In genomic region chr10:71985542-71986250, GRCh38 we compare ENCODE assay signal across 9 cellular contexts. TPM values are rescaled to one million over a fixed set of nuclear protein-coding genes. Genes with fewer than 3 reads are reported as not detected.
DNase-seq lines count a peak whose midpoint lies in the region; ATAC-seq and TF ChIP-seq lines count a peak whose summit lies in the region.
"Had no signal": no experiment of that assay in that cellular context is flagged by ENCODE, and none has a peak within 500 bp of the region (broad histone marks: within the 10 kb centered on the region; RNA-seq: fewer than 3 reads in every experiment).

No MANE protein-coding gene starts in this region.

- TF ChIP-seq POLR2A in esophagus muscularis mucosa (IDR thresholded peaks at IDR 0.05; ENCODE audit: low read depth) = no peak

- no peak overlapping the region for H2AFZ ChIP-seq in trophoblast cell (ENCODE audit: insufficient read depth, low read length, poor library complexity)

- H3K4me2 ChIP-seq in trophoblast cell (ENCODE audit: low read length) = peak overlapping the region; percentile 3

- H4K8ac ChIP-seq in trophoblast cell (ENCODE audit: low read depth, low read length) = peak overlapping the region; percentile 4

- H2AK5ac ChIP-seq in trophoblast cell (ENCODE audit: low read length) = peak overlapping the region; percentile 58

- peak overlapping the region; percentile 24 for H3K14ac ChIP-seq in trophoblast cell (ENCODE audit: low read length)

- no peaks in the 10 kb centered on the region for H3K36me3 ChIP-seq in esophagus muscularis mucosa
- H3K36me3 ChIP-seq in trophoblast cell (ENCODE audit: control insufficient read depth in 1 of 2, insufficient read depth in 2 of 2, low read length in 2 of 2) = peaks cover 0 to 5% of the 10 kb centered on the region in 2 experiments

- peak overlapping the region; percentile 19 for H3K4ac ChIP-seq in trophoblast cell (ENCODE audit: low read depth, low read length)

- H3K27me3 ChIP-seq in esophagus muscularis mucosa = no peaks in the 10 kb centered on the region
- H3K27me3 ChIP-seq in trophoblast cell (ENCODE audit: insufficient read depth, low read length) = no peaks in the 10 kb centered on the region

- H3K27ac ChIP-seq in esophagus muscularis mucosa (replicated peaks in 1 of 4) = peak overlapping the region; percentile 82 to 88 (median 84)
- peak overlapping the region; percentile 16 for H3K27ac ChIP-seq in trophoblast cell (ENCODE audit: low read depth, low read length)
- H3K27ac ChIP-seq: VCaP had no signal

- H3K4me1 ChIP-seq in esophagus muscularis mucosa (peaks cover 81 to 89% (median 86%) of the 10 kb centered on the region in 4 donors), trophoblast cell (ENCODE audit: control insufficient read depth in 1 of 2, insufficient read depth in 2 of 2, low read length in 2 of 2) (peaks cover 23 to 27% of the 10 kb centered on the region in 2 experiments)

- no peak overlapping the region for H4K12ac ChIP-seq in trophoblast cell (ENCODE audit: low read depth, low read length)

- 72% methylated on average over 4 of the region's 4 CpGs for WGBS in esophagus muscularis mucosa
- no CpG with 5 or more reads among the region's 4 CpGs for WGBS in trophoblast cell (ENCODE audit: extremely low coverage, insufficient coverage, insufficient read length)

- H3K18ac ChIP-seq in trophoblast cell (ENCODE audit: low read length) = peak overlapping the region; percentile 49

- H3K23ac ChIP-seq in trophoblast cell (ENCODE audit: low read length) = no peak overlapping the region

- H3K79me2 ChIP-seq in trophoblast cell (ENCODE audit: control insufficient read depth, insufficient read depth, low read length, poor library complexity) = peaks cover 4% of the 10 kb centered on the region

- no peak overlapping the region for H3K4me3 ChIP-seq in esophagus muscularis mucosa
- no peak overlapping the region for H3K4me3 ChIP-seq in trophoblast cell (ENCODE audit: low read depth, low read length)

- H2BK5ac ChIP-seq in trophoblast cell (ENCODE audit: low read depth, low read length, poor library complexity) = peak overlapping the region; percentile 45

- peak in 1 of 3 experiments; percentile 37 for TF ChIP-seq CTCF in esophagus muscularis mucosa (IDR thresholded peaks at IDR 0.05)

- H3K9ac ChIP-seq in trophoblast cell (ENCODE audit: low read length) = no peak overlapping the region

- ATAC-seq in GM21723 (IDR thresholded peaks at IDR 0.05; ENCODE audit: unreplicated experiment) = no peak

- no peak for TF ChIP-seq EP300 in esophagus muscularis mucosa (IDR thresholded peaks at IDR 0.05)

- peak overlapping the region; percentile 23 for H2BK12ac ChIP-seq in trophoblast cell (ENCODE audit: low read length)

- no peak overlapping the region for H4K91ac ChIP-seq in trophoblast cell (ENCODE audit: low read depth, low read length)

- H2BK120ac ChIP-seq in trophoblast cell (ENCODE audit: insufficient read depth, low read length, poor library complexity) = peak overlapping the region; percentile 44

- DNase-seq in GM03348 (ENCODE audit: low spot score) = peak; percentile 74
- peak; percentile 68 for DNase-seq in LHCN-M2 (ENCODE audit: low read depth)
- no peak for DNase-seq in esophagus muscularis mucosa (ENCODE audit: extremely low spot score)
- peak in 1 of 2 donors; percentile 29 for DNase-seq in trophoblast cell
- no peak for DNase-seq in stimulated activated naive CD4-positive, alpha-beta T cell treated with Interleukin-2 at 50 U/mL for 16 hours (lab: John Stamatoyannopoulos, UW)
- no peak for DNase-seq in NCI-H82 (lab: John Stamatoyannopoulos, UW)
- no peak for DNase-seq in NCI-H1092 (lab: John Stamatoyannopoulos, UW)

- H3K79me1 ChIP-seq in trophoblast cell (ENCODE audit: low read length) = peaks cover 18% of the 10 kb centered on the region

- no peaks in the 10 kb centered on the region for H3K9me3 ChIP-seq in esophagus muscularis mucosa
- no peaks in the 10 kb centered on the region for H3K9me3 ChIP-seq in trophoblast cell (ENCODE audit: insufficient read depth, low read depth, low read length)

- intact Hi-C loops in esophagus muscularis mucosa (cut with DNase I) = no loop called here

RNA-seq across cellular contexts. Expression of gene CHST3, which starts 21.5 kb away (rescaled TPM):
- 32.9 and 40.6 TPM in 2 replicates for total RNA-seq in LHCN-M2 (2014; rRNA removed)
- polyA plus RNA-seq in LHCN-M2 (2012) = 26.2 TPM
- 10 to 100 TPM; 24.1 to 43.0 (median 38.7) TPM for total RNA-seq in esophagus muscularis mucosa
- 12.1 and 12.5 TPM in 2 replicates for polyA plus RNA-seq in trophoblast cell (2013)

Comparison
In these comparisons a context has a peak if more than half of its experiments do, and no peak if none do; other contexts are left out.
1. DNase-seq: peak in GM03348 (single experiment) and LHCN-M2 (single experiment); none in esophagus muscularis mucosa (single experiment), stimulated activated naive CD4-positive, alpha-beta T cell treated with Interleukin-2 at 50 U/mL for 16 hours (single experiment), NCI-H82 (single experiment) and NCI-H1092 (single experiment).